ENCODE assay signal across 11 cellular contexts in the genomic region with DNA sequence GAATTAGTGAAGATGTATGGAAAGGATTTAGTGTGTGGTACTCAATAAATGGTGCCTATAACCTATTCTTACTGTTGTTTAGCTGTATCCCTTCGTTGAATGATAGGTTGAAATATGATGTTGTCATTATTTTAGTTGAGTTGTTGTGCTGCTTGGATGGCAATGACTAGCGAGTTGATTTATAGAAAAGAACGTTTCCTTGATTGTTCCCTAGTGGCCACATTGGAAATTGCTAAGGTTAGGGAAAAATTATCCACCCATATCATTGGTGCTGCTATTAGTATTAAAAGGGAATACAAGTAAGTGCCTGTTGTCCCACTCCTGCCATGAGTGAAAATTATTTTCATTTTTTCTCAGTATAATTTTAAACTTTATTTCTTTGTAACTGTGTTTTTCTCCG. TPM values are rescaled to one million over a fixed set of nuclear protein-coding genes. Genes with fewer than 3 reads are reported as not detected.
DNase-seq lines count a peak whose midpoint lies in the region; ATAC-seq and TF ChIP-seq lines count a peak whose summit lies in the region.
"Had no signal": no experiment of that assay in that cellular context is flagged by ENCODE, and none has a peak within 500 bp of the region (broad histone marks: within the 10 kb centered on the region; RNA-seq: fewer than 3 reads in every experiment).

No MANE protein-coding gene starts in this region.

- H3K4me3 Mint-ChIP-seq in GM23338 = no peak overlapping the region
- H3K4me3 Mint-ChIP-seq: stimulated activated memory B cell treated with anti-CD40 and anti-IgM and Interleukin-4, amounts not matched to agents 10 μg/mL and 1 μg/mL and 100 μg/mL, for 72 hours had no signal

- 0 out of 2 replicates have a peak overlapping the region, but pooled peaks have one; percentile 33 for H3K27ac ChIP-seq in GM23338 (ENCODE audit: low read depth)
- H3K27ac ChIP-seq in WERI-Rb-1 = no peak overlapping the region

- H3K79me2 ChIP-seq in GM23338 (replicated peaks; ENCODE audit: insufficient read depth) = peaks cover 41% of the 10 kb centered on the region

- H3K9me2 ChIP-seq in GM23338 (ENCODE audit: insufficient read depth) = no peaks in the 10 kb centered on the region

- H3K4me2 ChIP-seq in GM23338 = no peak overlapping the region

- no peak for ATAC-seq in GM23338
- no peak for ATAC-seq in HG02642 (IDR thresholded peaks at IDR 0.05; ENCODE audit: poor library complexity, unreplicated experiment)
- no peak for ATAC-seq in HG02610 (IDR thresholded peaks at IDR 0.05; ENCODE audit: unreplicated experiment)
- ATAC-seq: stimulated activated memory B cell treated with anti-CD40 and anti-IgM and Interleukin-4, amounts not matched to agents 10 μg/mL and 1 μg/mL and 100 μg/mL, for 72 hours had no signal

- H3K36me3 ChIP-seq in GM23338 (ENCODE audit: insufficient read depth) (peaks cover 13% of the 10 kb centered on the region; the same call in 1 of the 2 replicates), WERI-Rb-1 (peaks cover 39% of the 10 kb centered on the region)

- H3F3A ChIP-seq in GM23338 (replicated peaks; ENCODE audit: low read depth) = no peaks in the 10 kb centered on the region

- peaks cover 42% of the 10 kb centered on the region for H3K4me1 ChIP-seq in GM23338 (ENCODE audit: insufficient read depth)

- no peak overlapping the region for H3K4me3 ChIP-seq in AG09309 (ENCODE audit: control insufficient read depth, low read depth, low read length)
- no peak overlapping the region for H3K4me3 ChIP-seq in GM23338
- H3K4me3 ChIP-seq in WERI-Rb-1 (ENCODE audit: low read depth, low read length) = no peak overlapping the region

- DNase-seq in AG09309 (ENCODE audit: low read depth) (no peak), GM23338 (ENCODE audit: low spot score) (peak; percentile 68), WERI-Rb-1 (no peak), iPS-NIHi11 (ENCODE audit: low spot score) (peak; percentile 29), NOMO-1 treated with dmso at 0.1 percent for 144 hours (lab: John Stamatoyannopoulos, UW; ENCODE audit: unreplicated experiment) (no peak), epidermal melanocyte (ENCODE audit: insufficient read length, low spot score) (no peak)
- DNase-seq: activated effector memory CD4-positive, alpha-beta T cell treated with anti-CD3 and anti-CD28 coated beads, Interleukin-2, amount 50 U/mL, for 16 hours; hypothalamus had no signal

- H3K36me3 Mint-ChIP-seq in GM23338 (ENCODE audit: low read depth) = peaks cover 26% of the 10 kb centered on the region

- no peaks in the 10 kb centered on the region for H3K9me3 ChIP-seq in WERI-Rb-1 (ENCODE audit: severe bottlenecking)

- H3K27ac Mint-ChIP-seq in GM23338 = no peak overlapping the region; the same call in 1 of the 2 replicates
- H3K27ac Mint-ChIP-seq: stimulated activated memory B cell treated with anti-CD40 and anti-IgM and Interleukin-4, amounts not matched to agents 10 μg/mL and 1 μg/mL and 100 μg/mL, for 72 hours had no signal

- H2AFZ ChIP-seq in GM23338 = no peak overlapping the region

- no peaks in the 10 kb centered on the region for H3K27me3 Mint-ChIP-seq in GM23338 (ENCODE audit: insufficient read depth, low read depth, poor library complexity)
- H3K27me3 Mint-ChIP-seq: stimulated activated memory B cell treated with anti-CD40 and anti-IgM and Interleukin-4, amounts not matched to agents 10 μg/mL and 1 μg/mL and 100 μg/mL, for 72 hours had no signal

- H3K27me3 ChIP-seq in GM23338 (ENCODE audit: insufficient read depth) (no peaks in the 10 kb centered on the region), WERI-Rb-1 (ENCODE audit: insufficient read depth, low read depth, severe bottlenecking) (no peaks in the 10 kb centered on the region)

- no peaks in the 10 kb centered on the region for H3K9me3 Mint-ChIP-seq in GM23338
- H3K9me3 Mint-ChIP-seq: stimulated activated memory B cell treated with anti-CD40 and anti-IgM and Interleukin-4, amounts not matched to agents 10 μg/mL and 1 μg/mL and 100 μg/mL, for 72 hours had no signal

- peak; percentile 24 for TF ChIP-seq CTCF in AG09309 (IDR thresholded peaks at IDR 0.05; ENCODE audit: control insufficient read depth, insufficient read depth, low read depth, low read length, missing control alignments)
- peak; percentile 44 to 72 for TF ChIP-seq CTCF in GM23338 (conservative IDR thresholded peaks at IDR 0.05; ENCODE audit: low read depth in 2 of 2)
- TF ChIP-seq CTCF in WERI-Rb-1 (IDR thresholded peaks at IDR 0.05; ENCODE audit: low read depth, low read length) = peak; percentile 30; the same call in 1 of the 2 replicates

- H4K20me1 ChIP-seq in GM23338 (replicated peaks; ENCODE audit: insufficient read depth) = no peaks in the 10 kb centered on the region

- H3K4me1 Mint-ChIP-seq in GM23338 = peaks cover 55% of the 10 kb centered on the region

TF ChIP-seq in GM23338, 12 proteins besides CTCF, POLR2A, EP300 and RAD21 (continues in another document):
- TF ChIP-seq ZNF331 (CRISPR knock-in tag; IDR thresholded peaks at IDR 0.05; ENCODE audit: low read depth) (no peak), POLR2AphosphoS5 (IDR thresholded peaks at IDR 0.05; ENCODE audit: low read depth) (no peak), EZH2 (IDR thresholded peaks at IDR 0.05; ENCODE audit: low read depth, unreplicated experiment) (no peak), CREB1 (CRISPR knock-in tag; IDR thresholded peaks at IDR 0.05; ENCODE audit: low read depth) (no peak), STAT1 (IDR thresholded peaks at IDR 0.05; ENCODE audit: unreplicated experiment) (no peak), ZNF114 (CRISPR knock-in tag; IDR thresholded peaks at IDR 0.05) (no peak), EZH2phosphoT487 (IDR thresholded peaks at IDR 0.05; ENCODE audit: unreplicated experiment) (no peak), NANOG (IDR thresholded peaks at IDR 0.05; ENCODE audit: borderline replicate concordance) (no peak)
- TF ChIP-seq, protein P1, sequence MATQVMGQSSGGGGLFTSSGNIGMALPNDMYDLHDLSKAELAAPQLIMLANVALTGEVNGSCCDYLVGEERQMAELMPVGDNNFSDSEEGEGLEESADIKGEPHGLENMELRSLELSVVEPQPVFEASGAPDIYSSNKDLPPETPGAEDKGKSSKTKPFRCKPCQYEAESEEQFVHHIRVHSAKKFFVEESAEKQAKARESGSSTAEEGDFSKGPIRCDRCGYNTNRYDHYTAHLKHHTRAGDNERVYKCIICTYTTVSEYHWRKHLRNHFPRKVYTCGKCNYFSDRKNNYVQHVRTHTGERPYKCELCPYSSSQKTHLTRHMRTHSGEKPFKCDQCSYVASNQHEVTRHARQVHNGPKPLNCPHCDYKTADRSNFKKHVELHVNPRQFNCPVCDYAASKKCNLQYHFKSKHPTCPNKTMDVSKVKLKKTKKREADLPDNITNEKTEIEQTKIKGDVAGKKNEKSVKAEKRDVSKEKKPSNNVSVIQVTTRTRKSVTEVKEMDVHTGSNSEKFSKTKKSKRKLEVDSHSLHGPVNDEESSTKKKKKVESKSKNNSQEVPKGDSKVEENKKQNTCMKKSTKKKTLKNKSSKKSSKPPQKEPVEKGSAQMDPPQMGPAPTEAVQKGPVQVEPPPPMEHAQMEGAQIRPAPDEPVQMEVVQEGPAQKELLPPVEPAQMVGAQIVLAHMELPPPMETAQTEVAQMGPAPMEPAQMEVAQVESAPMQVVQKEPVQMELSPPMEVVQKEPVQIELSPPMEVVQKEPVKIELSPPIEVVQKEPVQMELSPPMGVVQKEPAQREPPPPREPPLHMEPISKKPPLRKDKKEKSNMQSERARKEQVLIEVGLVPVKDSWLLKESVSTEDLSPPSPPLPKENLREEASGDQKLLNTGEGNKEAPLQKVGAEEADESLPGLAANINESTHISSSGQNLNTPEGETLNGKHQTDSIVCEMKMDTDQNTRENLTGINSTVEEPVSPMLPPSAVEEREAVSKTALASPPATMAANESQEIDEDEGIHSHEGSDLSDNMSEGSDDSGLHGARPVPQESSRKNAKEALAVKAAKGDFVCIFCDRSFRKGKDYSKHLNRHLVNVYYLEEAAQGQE (IDR thresholded peaks at IDR 0.05; ENCODE audit: unreplicated experiment) = no peak

RNA-seq across cellular contexts. Expression of a gene that starts 14.5 kb away (rescaled TPM):
- 29.0 and 46.9 TPM in 2 replicates for total RNA-seq in GM23338 (2014; rRNA removed; shearing (Covaris generic))
- 22.0 and 25.0 TPM in 2 replicates for polyA plus RNA-seq in GM23338 (2016; fragmentation: Nextera tagmentation; extraction: Ambion mirVana)

Comparison
In these comparisons a context has a peak if more than half of its experiments do, and no peak if none do; other contexts are left out.
1. DNase-seq: peak in GM23338 (single experiment) and iPS-NIHi11 (single experiment); none in AG09309 (single experiment), WERI-Rb-1 (single experiment), NOMO-1 treated with dmso at 0.1 percent for 144 hours (single experiment) and epidermal melanocyte (single experiment).
2. Peak in every context shown above with its lines, with median percentiles within 50 percentile points of each other: CTCF ChIP-seq.